In genomic region chr9:29212590-29213373, GRCh38 we compare ENCODE assay signal across 8 cellular contexts. TPM values are rescaled to one million over a fixed set of nuclear protein-coding genes. Genes with fewer than 3 reads are reported as not detected.
DNase-seq lines count a peak whose midpoint lies in the region; ATAC-seq lines count a peak whose summit lies in the region.

No MANE protein-coding gene starts in this region.

- H3K36me3 Mint-ChIP-seq in T-cell = no peaks in the 10 kb centered on the region
- H3K36me3 Mint-ChIP-seq in stimulated activated memory B cell treated with anti-CD40 and anti-IgM and Interleukin-4, amounts not matched to agents 10 μg/mL and 1 μg/mL and 100 μg/mL, for 72 hours = no peaks in the 10 kb centered on the region

- H3K9me3 ChIP-seq in HAP-1 = no peaks in the 10 kb centered on the region
- no peaks in the 10 kb centered on the region for H3K9me3 ChIP-seq in iPS-20b (ENCODE audit: insufficient read depth, low read depth, low read length)

- H3K4me3 ChIP-seq in HAP-1 (peak overlapping the region; percentile 21; the same call in 1 of the 2 replicates), iPS-20b (ENCODE audit: low read length) (peak overlapping the region; percentile 81)

- peak overlapping the region; percentile 60; the same call in 1 of the 2 replicates for H3K9ac ChIP-seq in iPS-20b (ENCODE audit: low read depth, low read length)

- H3K4me1 Mint-ChIP-seq in T-cell = peaks cover 9 to 23% (median 21%) of the 10 kb centered on the region in 3 donors
- H3K4me1 Mint-ChIP-seq in stimulated activated memory B cell treated with anti-CD40 and anti-IgM and Interleukin-4, amounts not matched to agents 10 μg/mL and 1 μg/mL and 100 μg/mL, for 72 hours = peaks cover 15% of the 10 kb centered on the region

- POLR2A ChIA-PET in T-cell (lab: Charles Lee) = no interaction called here

- DNase-seq in AG20443 (ENCODE audit: low spot score) = peak; percentile 14
- peak in 1 of 2 experiments; percentile 32 for DNase-seq in HAP-1 (ENCODE audit: low spot score in 2 of 2)
- DNase-seq in T-cell = no peak
- DNase-seq in HuH-7 (ENCODE audit: low spot score) = no peak
- DNase-seq in HCEC 1CT = no peak
- no peak for DNase-seq in middle frontal gyrus (ENCODE audit: extremely low spot score, low spot score)

- no peak overlapping the region for H3K27ac Mint-ChIP-seq in T-cell
- no peak overlapping the region for H3K27ac Mint-ChIP-seq in stimulated activated memory B cell treated with anti-CD40 and anti-IgM and Interleukin-4, amounts not matched to agents 10 μg/mL and 1 μg/mL and 100 μg/mL, for 72 hours

- H3K27me3 ChIP-seq in HAP-1 (ENCODE audit: low read depth) = peaks cover 54% of the 10 kb centered on the region
- peaks cover 55% of the 10 kb centered on the region for H3K27me3 ChIP-seq in iPS-20b (ENCODE audit: insufficient read depth, low read length)

- peak overlapping the region; percentile 28 to 77 (median 53) for H3K4me3 Mint-ChIP-seq in T-cell
- peak overlapping the region; percentile 51 for H3K4me3 Mint-ChIP-seq in stimulated activated memory B cell treated with anti-CD40 and anti-IgM and Interleukin-4, amounts not matched to agents 10 μg/mL and 1 μg/mL and 100 μg/mL, for 72 hours

- H3K9me3 Mint-ChIP-seq in T-cell = no peaks in the 10 kb centered on the region
- H3K9me3 Mint-ChIP-seq in stimulated activated memory B cell treated with anti-CD40 and anti-IgM and Interleukin-4, amounts not matched to agents 10 μg/mL and 1 μg/mL and 100 μg/mL, for 72 hours = peaks cover 2% of the 10 kb centered on the region

- H3K36me3 ChIP-seq in HAP-1 (replicated peaks) = no peaks in the 10 kb centered on the region
- no peaks in the 10 kb centered on the region for H3K36me3 ChIP-seq in iPS-20b (ENCODE audit: insufficient read depth, low read depth, low read length)

- in situ Hi-C loops in HAP-1 (cut with MboI; ENCODE audit: low sequenced_read_pairs) = no loop called here

- no peak for ATAC-seq in T-cell (replicated peaks in 1 of 4)
- no peak for ATAC-seq in stimulated activated memory B cell treated with anti-CD40 and anti-IgM and Interleukin-4, amounts not matched to agents 10 μg/mL and 1 μg/mL and 100 μg/mL, for 72 hours

- H3K27ac ChIP-seq in iPS-20b (ENCODE audit: low read length) = no peak overlapping the region

- H3K27me3 Mint-ChIP-seq in T-cell = peaks cover 56 to 61% of the 10 kb centered on the region in 2 donors
- H3K27me3 Mint-ChIP-seq in stimulated activated memory B cell treated with anti-CD40 and anti-IgM and Interleukin-4, amounts not matched to agents 10 μg/mL and 1 μg/mL and 100 μg/mL, for 72 hours = peaks cover 49% of the 10 kb centered on the region

- CTCF ChIA-PET in T-cell (lab: Charles Lee) = no interaction called here

- no peaks in the 10 kb centered on the region; the same call in none of the 2 replicates for H3K4me1 ChIP-seq in HAP-1
- peaks cover 10% of the 10 kb centered on the region for H3K4me1 ChIP-seq in iPS-20b (ENCODE audit: insufficient read depth, low read length)

RNA-seq across cellular contexts. Expression of gene LINGO2, which starts 0.6 kb away (rescaled TPM):
- total RNA-seq in T-cell = under 1 TPM in 1 of 5 donors, not detected in 4; 0.12 TPM
